15 cellular contexts compared by ENCODE assay signal in the genomic region with DNA sequence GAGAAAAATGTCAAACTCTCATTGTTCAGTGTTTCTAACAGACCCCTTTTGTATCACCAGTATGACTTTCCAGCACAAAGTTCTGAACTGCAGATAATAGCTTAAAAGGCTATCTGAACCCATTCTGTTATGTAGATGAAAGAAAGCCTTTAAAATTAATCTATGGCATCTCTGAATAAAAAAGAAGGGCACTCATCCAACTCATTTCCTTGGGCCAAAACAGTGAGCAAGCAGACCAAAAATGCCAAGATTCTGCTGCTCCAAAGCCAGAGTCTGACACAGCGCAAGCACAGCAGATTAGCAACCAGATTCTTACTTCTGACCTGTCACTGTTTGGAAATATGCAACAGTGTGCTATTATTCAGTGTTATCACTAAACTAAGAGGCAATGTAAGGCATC. TPM values are rescaled to one million over a fixed set of nuclear protein-coding genes. Genes with fewer than 3 reads are reported as not detected.
DNase-seq lines count a peak whose midpoint lies in the region; ATAC-seq and TF ChIP-seq lines count a peak whose summit lies in the region.
"Had no signal": no experiment of that assay in that cellular context is flagged by ENCODE, and none has a peak within 500 bp of the region (broad histone marks: within the 10 kb centered on the region; RNA-seq: fewer than 3 reads in every experiment).

No MANE protein-coding gene starts in this region.

- ATAC-seq in heart right ventricle (peak in 6 of 8 donors; percentile 14 to 53 (median 29)), HG03520 (IDR thresholded peaks at IDR 0.05; ENCODE audit: unreplicated experiment) (no peak), HG02970 (IDR thresholded peaks at IDR 0.05; ENCODE audit: low FRiP score, unreplicated experiment) (no peak)

- no peak for DNase-seq in heart right ventricle
- no peak for DNase-seq in right atrium auricular region (ENCODE audit: low spot score)
- peak; percentile 79 for DNase-seq in astrocyte of the cerebellum (ENCODE audit: low read depth)
- DNase-seq in globus pallidus (ENCODE audit: low spot score) = peak; percentile 51
- peak; percentile 79 for DNase-seq in stromal cell of bone marrow (ENCODE audit: low read depth)
- no peak for DNase-seq in NK-92 (lab: John Stamatoyannopoulos, UW; ENCODE audit: unreplicated experiment)
- DNase-seq: activated CD4-positive, CD25-positive, alpha-beta regulatory T cell treated with anti-CD3 and anti-CD28 coated beads, Interleukin-2, amount 50 U/mL, for 72 hours; DMS53; NCI-H1436; NCI-H82 had no signal

- H3K4me1 ChIP-seq in heart right ventricle (peaks cover 0 to 52% (median 15%) of the 10 kb centered on the region in 9 donors), right atrium auricular region (peaks cover 0 to 9% of the 10 kb centered on the region in 2 donors)

- TF ChIP-seq CTCF in heart right ventricle (IDR thresholded peaks at IDR 0.05) = no peak
- TF ChIP-seq CTCF in right atrium auricular region (IDR thresholded peaks at IDR 0.05) = no peak
- no peak for TF ChIP-seq CTCF in astrocyte of the cerebellum (IDR thresholded peaks at IDR 0.05; ENCODE audit: low read depth, low read length, missing control alignments)

- 44 to 60% methylated on average over 1 of the region's 1 CpG for WGBS in heart right ventricle, 2 donors

- intact Hi-C loops in heart right ventricle (cut with DNase I) = loop anchor here in 2 of 10 donors (5.0 kb wide), 2 partner anchors 48 to 173 kb away; no protein-coding TSS in a partner anchor

- H3K9me3 ChIP-seq in heart right ventricle (no peaks in the 10 kb centered on the region), right atrium auricular region (no peaks in the 10 kb centered on the region)
- H3K9me3 ChIP-seq: SJSA1, tibial nerve had no signal

- H3K27me3 ChIP-seq in heart right ventricle = no peaks in the 10 kb centered on the region
- H3K27me3 ChIP-seq in right atrium auricular region = no peaks in the 10 kb centered on the region
- H3K27me3 ChIP-seq: SJSA1, tibial nerve had no signal

- in situ Hi-C loops in astrocyte of the cerebellum (cut with HindIII; ENCODE audit: low sequenced_read_pairs) = no loop called here

- H3K27ac ChIP-seq in heart right ventricle (peak overlapping the region in 7 of 10 donors; percentile 37 to 64 (median 53)), right atrium auricular region (no peak overlapping the region)
- H3K27ac ChIP-seq: SJSA1 had no signal

- H3K4me3 ChIP-seq in heart right ventricle (no peak overlapping the region), right atrium auricular region (no peak overlapping the region), astrocyte of the cerebellum (ENCODE audit: low read depth, low read length) (no peak overlapping the region)
- H3K4me3 ChIP-seq: SJSA1, skin epidermis, tibial nerve had no signal

- H3K36me3 ChIP-seq in heart right ventricle = no peaks in the 10 kb centered on the region
- no peaks in the 10 kb centered on the region for H3K36me3 ChIP-seq in right atrium auricular region
- H3K36me3 ChIP-seq: SJSA1, tibial nerve had no signal

RNA-seq across cellular contexts. Expression of a gene that starts 22.6 kb away (rescaled TPM):
- 10 to 100 TPM; 36.0 to 68.3 (median 46.8) TPM for total RNA-seq in heart right ventricle
- 10 to 100 TPM; 22.1 to 23.9 TPM for polyA plus RNA-seq in heart right ventricle
- total RNA-seq in right atrium auricular region = 10 to 100 TPM; 31.2 to 54.3 TPM

Comparison
In these comparisons a context has a peak if more than half of its experiments do, and no peak if none do; other contexts are left out.
1. H3K27ac ChIP-seq: peak in heart right ventricle (7 of 10); none in right atrium auricular region (0 of 2).
2. ATAC-seq: peak in heart right ventricle (6 of 8); none in HG03520 (single experiment) and HG02970 (single experiment).
3. DNase-seq: peak in astrocyte of the cerebellum (single experiment), globus pallidus (single experiment) and stromal cell of bone marrow (single experiment); none in heart right ventricle (0 of 2), right atrium auricular region (single experiment) and NK-92 (single experiment).